ENCODE assay signal across 1 cellular context in the genomic region with DNA sequence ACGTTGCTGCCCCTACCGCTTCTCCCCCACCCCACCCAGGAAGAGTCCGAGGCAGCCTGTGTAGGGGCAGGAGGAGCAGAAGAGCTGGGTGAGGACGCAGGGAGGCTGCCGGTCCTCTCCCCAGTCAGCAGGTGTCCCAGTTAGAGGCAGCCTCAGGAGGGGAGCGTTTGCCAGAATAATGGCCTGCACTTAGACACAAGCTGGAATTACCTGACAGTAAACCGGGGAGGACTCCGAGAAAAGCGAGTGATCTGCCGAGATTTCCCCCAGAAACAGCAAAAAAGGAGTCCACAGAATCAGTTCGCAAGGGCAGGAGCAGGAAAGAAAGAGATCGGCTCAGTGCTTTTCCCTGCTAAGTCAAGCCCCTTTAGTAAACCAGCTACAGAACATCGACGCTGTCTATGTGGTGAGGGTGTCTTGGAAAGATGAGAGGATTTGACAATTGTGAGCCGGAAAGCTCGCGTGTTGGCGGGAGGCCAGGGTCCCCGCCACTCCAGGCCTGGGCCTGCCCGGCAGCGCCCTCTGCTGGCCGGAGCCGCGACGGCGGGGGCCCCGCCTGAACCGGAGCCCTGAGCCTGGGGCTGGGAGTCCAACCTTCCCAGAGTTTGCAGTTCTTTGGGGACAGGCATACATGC.
TF ChIP-seq lines count a peak whose summit lies in the region.

No MANE protein-coding gene starts in this region.

TF ChIP-seq in SK-N-SH, 30 proteins besides CTCF, POLR2A, EP300 and RAD21 (continued from another document):
- TF ChIP-seq, protein P1, sequence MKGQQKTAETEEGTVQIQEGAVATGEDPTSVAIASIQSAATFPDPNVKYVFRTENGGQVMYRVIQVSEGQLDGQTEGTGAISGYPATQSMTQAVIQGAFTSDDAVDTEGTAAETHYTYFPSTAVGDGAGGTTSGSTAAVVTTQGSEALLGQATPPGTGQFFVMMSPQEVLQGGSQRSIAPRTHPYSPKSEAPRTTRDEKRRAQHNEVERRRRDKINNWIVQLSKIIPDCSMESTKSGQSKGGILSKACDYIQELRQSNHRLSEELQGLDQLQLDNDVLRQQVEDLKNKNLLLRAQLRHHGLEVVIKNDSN (IDR thresholded peaks at IDR 0.05; ENCODE audit: borderline replicate concordance, low read depth), result no peak
- TF ChIP-seq POLR2AphosphoS5 (IDR thresholded peaks at IDR 0.05; ENCODE audit: low read depth, low read length), result peak; percentile 59; the same call in 1 of the 2 replicates
- peak; percentile 34 for TF ChIP-seq GATA2 (CRISPR knock-in tag; IDR thresholded peaks at IDR 0.05)
- TF ChIP-seq, protein P2, sequence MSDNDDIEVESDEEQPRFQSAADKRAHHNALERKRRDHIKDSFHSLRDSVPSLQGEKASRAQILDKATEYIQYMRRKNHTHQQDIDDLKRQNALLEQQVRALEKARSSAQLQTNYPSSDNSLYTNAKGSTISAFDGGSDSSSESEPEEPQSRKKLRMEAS (IDR thresholded peaks at IDR 0.05; ENCODE audit: low read depth), result peak; percentile 78
- TF ChIP-seq NRF1 (IDR thresholded peaks at IDR 0.05; ENCODE audit: low read depth, low read length), result no peak
- TF ChIP-seq TEAD4 (IDR thresholded peaks at IDR 0.05; ENCODE audit: borderline replicate concordance, insufficient read depth), result no peak
- TF ChIP-seq, protein P3, sequence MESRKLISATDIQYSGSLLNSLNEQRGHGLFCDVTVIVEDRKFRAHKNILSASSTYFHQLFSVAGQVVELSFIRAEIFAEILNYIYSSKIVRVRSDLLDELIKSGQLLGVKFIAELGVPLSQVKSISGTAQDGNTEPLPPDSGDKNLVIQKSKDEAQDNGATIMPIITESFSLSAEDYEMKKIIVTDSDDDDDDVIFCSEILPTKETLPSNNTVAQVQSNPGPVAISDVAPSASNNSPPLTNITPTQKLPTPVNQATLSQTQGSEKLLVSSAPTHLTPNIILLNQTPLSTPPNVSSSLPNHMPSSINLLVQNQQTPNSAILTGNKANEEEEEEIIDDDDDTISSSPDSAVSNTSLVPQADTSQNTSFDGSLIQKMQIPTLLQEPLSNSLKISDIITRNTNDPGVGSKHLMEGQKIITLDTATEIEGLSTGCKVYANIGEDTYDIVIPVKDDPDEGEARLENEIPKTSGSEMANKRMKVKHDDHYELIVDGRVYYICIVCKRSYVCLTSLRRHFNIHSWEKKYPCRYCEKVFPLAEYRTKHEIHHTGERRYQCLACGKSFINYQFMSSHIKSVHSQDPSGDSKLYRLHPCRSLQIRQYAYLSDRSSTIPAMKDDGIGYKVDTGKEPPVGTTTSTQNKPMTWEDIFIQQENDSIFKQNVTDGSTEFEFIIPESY (IDR thresholded peaks at IDR 0.05; ENCODE audit: borderline replicate concordance, low read depth), result no peak
- no peak for TF ChIP-seq YY1 (IDR thresholded peaks at IDR 0.05; ENCODE audit: low read depth)
- peak; percentile 14; the same call in 1 of the 2 replicates for TF ChIP-seq RXRA (IDR thresholded peaks at IDR 0.05; ENCODE audit: borderline replicate concordance, low read depth)
- TF ChIP-seq, protein P4, sequence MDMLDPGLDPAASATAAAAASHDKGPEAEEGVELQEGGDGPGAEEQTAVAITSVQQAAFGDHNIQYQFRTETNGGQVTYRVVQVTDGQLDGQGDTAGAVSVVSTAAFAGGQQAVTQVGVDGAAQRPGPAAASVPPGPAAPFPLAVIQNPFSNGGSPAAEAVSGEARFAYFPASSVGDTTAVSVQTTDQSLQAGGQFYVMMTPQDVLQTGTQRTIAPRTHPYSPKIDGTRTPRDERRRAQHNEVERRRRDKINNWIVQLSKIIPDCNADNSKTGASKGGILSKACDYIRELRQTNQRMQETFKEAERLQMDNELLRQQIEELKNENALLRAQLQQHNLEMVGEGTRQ (IDR thresholded peaks at IDR 0.05; ENCODE audit: borderline replicate concordance, low read depth, low read length), result no peak
- peak; percentile 89 for TF ChIP-seq SMC3 (IDR thresholded peaks at IDR 0.05; ENCODE audit: low read depth, low read length)
- TF ChIP-seq, protein P5, sequence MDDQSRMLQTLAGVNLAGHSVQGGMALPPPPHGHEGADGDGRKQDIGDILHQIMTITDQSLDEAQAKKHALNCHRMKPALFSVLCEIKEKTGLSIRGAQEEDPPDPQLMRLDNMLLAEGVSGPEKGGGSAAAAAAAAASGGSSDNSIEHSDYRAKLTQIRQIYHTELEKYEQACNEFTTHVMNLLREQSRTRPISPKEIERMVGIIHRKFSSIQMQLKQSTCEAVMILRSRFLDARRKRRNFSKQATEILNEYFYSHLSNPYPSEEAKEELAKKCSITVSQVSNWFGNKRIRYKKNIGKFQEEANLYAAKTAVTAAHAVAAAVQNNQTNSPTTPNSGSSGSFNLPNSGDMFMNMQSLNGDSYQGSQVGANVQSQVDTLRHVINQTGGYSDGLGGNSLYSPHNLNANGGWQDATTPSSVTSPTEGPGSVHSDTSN (IDR thresholded peaks at IDR 0.05), result peak; percentile 72
- TF ChIP-seq, protein P6, sequence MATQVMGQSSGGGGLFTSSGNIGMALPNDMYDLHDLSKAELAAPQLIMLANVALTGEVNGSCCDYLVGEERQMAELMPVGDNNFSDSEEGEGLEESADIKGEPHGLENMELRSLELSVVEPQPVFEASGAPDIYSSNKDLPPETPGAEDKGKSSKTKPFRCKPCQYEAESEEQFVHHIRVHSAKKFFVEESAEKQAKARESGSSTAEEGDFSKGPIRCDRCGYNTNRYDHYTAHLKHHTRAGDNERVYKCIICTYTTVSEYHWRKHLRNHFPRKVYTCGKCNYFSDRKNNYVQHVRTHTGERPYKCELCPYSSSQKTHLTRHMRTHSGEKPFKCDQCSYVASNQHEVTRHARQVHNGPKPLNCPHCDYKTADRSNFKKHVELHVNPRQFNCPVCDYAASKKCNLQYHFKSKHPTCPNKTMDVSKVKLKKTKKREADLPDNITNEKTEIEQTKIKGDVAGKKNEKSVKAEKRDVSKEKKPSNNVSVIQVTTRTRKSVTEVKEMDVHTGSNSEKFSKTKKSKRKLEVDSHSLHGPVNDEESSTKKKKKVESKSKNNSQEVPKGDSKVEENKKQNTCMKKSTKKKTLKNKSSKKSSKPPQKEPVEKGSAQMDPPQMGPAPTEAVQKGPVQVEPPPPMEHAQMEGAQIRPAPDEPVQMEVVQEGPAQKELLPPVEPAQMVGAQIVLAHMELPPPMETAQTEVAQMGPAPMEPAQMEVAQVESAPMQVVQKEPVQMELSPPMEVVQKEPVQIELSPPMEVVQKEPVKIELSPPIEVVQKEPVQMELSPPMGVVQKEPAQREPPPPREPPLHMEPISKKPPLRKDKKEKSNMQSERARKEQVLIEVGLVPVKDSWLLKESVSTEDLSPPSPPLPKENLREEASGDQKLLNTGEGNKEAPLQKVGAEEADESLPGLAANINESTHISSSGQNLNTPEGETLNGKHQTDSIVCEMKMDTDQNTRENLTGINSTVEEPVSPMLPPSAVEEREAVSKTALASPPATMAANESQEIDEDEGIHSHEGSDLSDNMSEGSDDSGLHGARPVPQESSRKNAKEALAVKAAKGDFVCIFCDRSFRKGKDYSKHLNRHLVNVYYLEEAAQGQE (IDR thresholded peaks at IDR 0.05; ENCODE audit: low read depth, low read length), result 0 out of 2 replicates have a peak, but pooled peaks have one; percentile 32
- TF ChIP-seq, protein P7, sequence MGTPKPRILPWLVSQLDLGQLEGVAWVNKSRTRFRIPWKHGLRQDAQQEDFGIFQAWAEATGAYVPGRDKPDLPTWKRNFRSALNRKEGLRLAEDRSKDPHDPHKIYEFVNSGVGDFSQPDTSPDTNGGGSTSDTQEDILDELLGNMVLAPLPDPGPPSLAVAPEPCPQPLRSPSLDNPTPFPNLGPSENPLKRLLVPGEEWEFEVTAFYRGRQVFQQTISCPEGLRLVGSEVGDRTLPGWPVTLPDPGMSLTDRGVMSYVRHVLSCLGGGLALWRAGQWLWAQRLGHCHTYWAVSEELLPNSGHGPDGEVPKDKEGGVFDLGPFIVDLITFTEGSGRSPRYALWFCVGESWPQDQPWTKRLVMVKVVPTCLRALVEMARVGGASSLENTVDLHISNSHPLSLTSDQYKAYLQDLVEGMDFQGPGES (IDR thresholded peaks at IDR 0.05; ENCODE audit: low read depth, low read length), result no peak
- peak; percentile 67 for TF ChIP-seq MXI1 (IDR thresholded peaks at IDR 0.05; ENCODE audit: low read depth, low read length)
- peak; percentile 48; the same call in 1 of the 2 replicates for TF ChIP-seq FOXM1 (IDR thresholded peaks at IDR 0.05; ENCODE audit: low read depth)
- TF ChIP-seq GABPA (IDR thresholded peaks at IDR 0.05; ENCODE audit: low read depth), result 0 out of 2 replicates have a peak, but pooled peaks have one; percentile 21
- no peak for TF ChIP-seq MEF2A (IDR thresholded peaks at IDR 0.05; ENCODE audit: borderline replicate concordance, low read depth)
- no peak for TF ChIP-seq JUND (IDR thresholded peaks at IDR 0.05)
- peak; percentile 62 for TF ChIP-seq RCOR1 (IDR thresholded peaks at IDR 0.05; ENCODE audit: low read length)
- TF ChIP-seq RFX5 (IDR thresholded peaks at IDR 0.05; ENCODE audit: low read length), result no peak
- no peak for TF ChIP-seq ELF1 (IDR thresholded peaks at IDR 0.05)
- TF ChIP-seq FOXJ3 (CRISPR knock-in tag; IDR thresholded peaks at IDR 0.05), result no peak
- peak; percentile 98 for TF ChIP-seq NFIC (IDR thresholded peaks at IDR 0.05; ENCODE audit: borderline replicate concordance)
- no peak for TF ChIP-seq CHD2 (IDR thresholded peaks at IDR 0.05; ENCODE audit: low read length, partially characterized antibody)
- TF ChIP-seq TCF12 (IDR thresholded peaks at IDR 0.05), result no peak
- TF ChIP-seq EZH2phosphoT487 (IDR thresholded peaks at IDR 0.05; ENCODE audit: borderline replicate concordance, low read depth), result no peak
- peak; percentile 45 for TF ChIP-seq TAF1 (IDR thresholded peaks at IDR 0.05; ENCODE audit: borderline replicate concordance, low read depth, low read length)
- TF ChIP-seq FOSL2 (IDR thresholded peaks at IDR 0.05; ENCODE audit: borderline replicate concordance, low read depth), result no peak
